ENCODE assay signal across 9 cellular contexts in genomic region chr10:97355571-97355975, GRCh38. TPM values are rescaled to one million over a fixed set of nuclear protein-coding genes. Genes with fewer than 3 reads are reported as not detected.
DNase-seq lines count a peak whose midpoint lies in the region; ATAC-seq and TF ChIP-seq lines count a peak whose summit lies in the region.
"Had no signal": no experiment of that assay in that cellular context is flagged by ENCODE, and none has a peak within 500 bp of the region (broad histone marks: within the 10 kb centered on the region; RNA-seq: fewer than 3 reads in every experiment).

No MANE protein-coding gene starts in this region.

- H4K20me1 ChIP-seq in neural cell (ENCODE audit: insufficient read depth): no peaks in the 10 kb centered on the region

- no peak overlapping the region for H3K4me3 Mint-ChIP-seq in CD4-positive, CD25-positive, alpha-beta regulatory T cell
- H3K4me3 Mint-ChIP-seq in activated T-cell treated with anti-CD3 and anti-CD28 coated beads, Interleukin-2, amount 50 U/mL, for 72 hours: no peak overlapping the region

- no peaks in the 10 kb centered on the region for H3K27me3 ChIP-seq in CD4-positive, CD25-positive, alpha-beta regulatory T cell (ENCODE audit: control insufficient read depth, insufficient read depth, low read length)
- no peaks in the 10 kb centered on the region for H3K27me3 ChIP-seq in neural cell (ENCODE audit: insufficient read depth, low read depth, low read length)

- H3K36me3 ChIP-seq in CD4-positive, CD25-positive, alpha-beta regulatory T cell (ENCODE audit: control insufficient read depth, insufficient read depth, low read length): no peaks in the 10 kb centered on the region
- no peaks in the 10 kb centered on the region for H3K36me3 ChIP-seq in neural cell (ENCODE audit: insufficient read depth, low read length)

- no peak for TF ChIP-seq EP300 in neural cell (conservative IDR thresholded peaks at IDR 0.05; ENCODE audit: poor library complexity, severe bottlenecking)

- peak; percentile 78 for TF ChIP-seq RAD21 in neural cell (conservative IDR thresholded peaks at IDR 0.05)

- no peak overlapping the region for H3K9ac ChIP-seq in neural cell (ENCODE audit: low read length)

- H2AFZ ChIP-seq in neural cell (ENCODE audit: low read depth, low read length): no peak overlapping the region

- DNase-seq in CD4-positive, CD25-positive, alpha-beta regulatory T cell: peak in 2 of 3 donors; percentile 24 to 37
- peak; percentile 12 for DNase-seq in NCI-H69 (lab: John Stamatoyannopoulos, UW)
- peak; percentile 29 for DNase-seq in epithelial cell of esophagus (ENCODE audit: low read depth)
- no peak for DNase-seq in ureter (ENCODE audit: low spot score)
- DNase-seq in activated T-cell treated with anti-CD3 and anti-CD28 coated beads, Interleukin-2, amount 50 U/mL, for 72 hours: no peak
- DNase-seq in NCI-H1105 treated with DMSO at 0.1 percent for 48 hours (lab: John Stamatoyannopoulos, UW): no peak

- H3K27ac ChIP-seq in CD4-positive, CD25-positive, alpha-beta regulatory T cell (ENCODE audit: insufficient read depth, low read length, poor library complexity, severe bottlenecking): no peak overlapping the region
- no peak overlapping the region for H3K27ac ChIP-seq in neural cell (ENCODE audit: low read length)

- no peaks in the 10 kb centered on the region for H3K27me3 Mint-ChIP-seq in CD4-positive, CD25-positive, alpha-beta regulatory T cell
- H3K27me3 Mint-ChIP-seq in activated T-cell treated with anti-CD3 and anti-CD28 coated beads, Interleukin-2, amount 50 U/mL, for 72 hours (ENCODE audit: low read depth): no peaks in the 10 kb centered on the region

- peak; percentile 63 for TF ChIP-seq CTCF in epithelial cell of esophagus (IDR thresholded peaks at IDR 0.05; ENCODE audit: insufficient read depth, low read depth, low read length, missing control alignments)
- TF ChIP-seq CTCF in neural cell (IDR thresholded peaks at IDR 0.05; ENCODE audit: poor library complexity, severe bottlenecking): peak; percentile 75

- H3K27ac Mint-ChIP-seq in CD4-positive, CD25-positive, alpha-beta regulatory T cell: peak overlapping the region; percentile 36 to 80 (median 79)
- no peak overlapping the region for H3K27ac Mint-ChIP-seq in activated T-cell treated with anti-CD3 and anti-CD28 coated beads, Interleukin-2, amount 50 U/mL, for 72 hours

- H3K9me3 Mint-ChIP-seq in CD4-positive, CD25-positive, alpha-beta regulatory T cell: no peaks in the 10 kb centered on the region
- H3K9me3 Mint-ChIP-seq in activated T-cell treated with anti-CD3 and anti-CD28 coated beads, Interleukin-2, amount 50 U/mL, for 72 hours: no peaks in the 10 kb centered on the region

- no peaks in the 10 kb centered on the region for H3K9me3 ChIP-seq in CD4-positive, CD25-positive, alpha-beta regulatory T cell (ENCODE audit: control insufficient read depth in 2 of 2, low read length in 2 of 2)
- no peaks in the 10 kb centered on the region for H3K9me3 ChIP-seq in neural cell (ENCODE audit: low read length)

- H3K4me2 ChIP-seq in neural cell (ENCODE audit: low read length): no peak overlapping the region

- H3K9me2 ChIP-seq in neural cell (ENCODE audit: insufficient read depth, low read length): no peaks in the 10 kb centered on the region

- H3F3A ChIP-seq in neural cell (ENCODE audit: insufficient read depth, low read length, poor library complexity, severe bottlenecking): no peaks in the 10 kb centered on the region

- peak in 1 of 2 donors; percentile 38 for ATAC-seq in CD4-positive, CD25-positive, alpha-beta regulatory T cell (ENCODE audit: low read depth in 2 of 2)
- no peak for ATAC-seq in activated T-cell treated with anti-CD3 and anti-CD28 coated beads, Interleukin-2, amount 50 U/mL, for 72 hours (replicated peaks in 1 of 2)
- ATAC-seq in GM21717 (IDR thresholded peaks at IDR 0.05; ENCODE audit: unreplicated experiment): no peak
- ATAC-seq: esophagus mucosa had no signal

- peaks cover 24% of the 10 kb centered on the region for H3K36me3 Mint-ChIP-seq in CD4-positive, CD25-positive, alpha-beta regulatory T cell
- H3K36me3 Mint-ChIP-seq in activated T-cell treated with anti-CD3 and anti-CD28 coated beads, Interleukin-2, amount 50 U/mL, for 72 hours (ENCODE audit: insufficient read depth in 2 of 2): peaks cover 2 to 9% of the 10 kb centered on the region in 2 donors

- no peak overlapping the region for H3K4me3 ChIP-seq in CD4-positive, CD25-positive, alpha-beta regulatory T cell (ENCODE audit: low read depth, low read length)
- H3K4me3 ChIP-seq in epithelial cell of esophagus (ENCODE audit: low read length): no peak overlapping the region
- no peak overlapping the region for H3K4me3 ChIP-seq in neural cell (ENCODE audit: low read length)

- H3K4me1 ChIP-seq in CD4-positive, CD25-positive, alpha-beta regulatory T cell (ENCODE audit: control insufficient read depth, insufficient read depth, low read length, poor library complexity, severe bottlenecking): no peaks in the 10 kb centered on the region

- peaks cover 0 to 4% (median 0%) of the 10 kb centered on the region in 4 donors for H3K4me1 Mint-ChIP-seq in CD4-positive, CD25-positive, alpha-beta regulatory T cell
- H3K4me1 Mint-ChIP-seq in activated T-cell treated with anti-CD3 and anti-CD28 coated beads, Interleukin-2, amount 50 U/mL, for 72 hours (ENCODE audit: low read depth): no peaks in the 10 kb centered on the region

- no peaks in the 10 kb centered on the region for H3K79me2 ChIP-seq in neural cell (replicated peaks; ENCODE audit: insufficient read depth, low read length)

TF ChIP-seq in neural cell, 6 proteins besides CTCF, POLR2A, EP300 and RAD21:
- no peak for TF ChIP-seq MXI1 (conservative IDR thresholded peaks at IDR 0.05; ENCODE audit: poor library complexity, severe bottlenecking)
- peak; percentile 80 for TF ChIP-seq SMC3 (conservative IDR thresholded peaks at IDR 0.05; ENCODE audit: poor library complexity)
- no peak for TF ChIP-seq EZH2 (IDR thresholded peaks at IDR 0.05; ENCODE audit: borderline replicate concordance, insufficient read depth, low read length, poor library complexity, severe bottlenecking)

RNA-seq across cellular contexts. Expression of gene FRAT2, which starts 21.0 kb away (rescaled TPM):
- 28.0 TPM for total RNA-seq in CD4-positive, CD25-positive, alpha-beta regulatory T cell
- polyA plus RNA-seq in CD4-positive, CD25-positive, alpha-beta regulatory T cell: 10 to 100 TPM in 3 of 4 donors, 1 to 10 TPM in 1; 8.8 to 17.2 (median 10.9) TPM
- 13.9 and 18.5 TPM in 2 replicates for polyA plus RNA-seq in neural cell
- polyA minus RNA-seq in neural cell: 22.9 and 26.1 TPM in 2 replicates
- total RNA-seq in ureter: 11.8 TPM
- total RNA-seq in activated T-cell treated with anti-CD3 and anti-CD28 coated beads, Interleukin-2, amount 50 U/mL, for 72 hours: 1 to 10 TPM; 7.2 to 7.8 TPM

RNA-seq across cellular contexts. Expression of gene FRAT1, which starts 36.5 kb away (rescaled TPM):
- 28.2 TPM for total RNA-seq in CD4-positive, CD25-positive, alpha-beta regulatory T cell
- 1 to 10 TPM; 5.6 to 8.9 (median 6.4) TPM for polyA plus RNA-seq in CD4-positive, CD25-positive, alpha-beta regulatory T cell
- polyA plus RNA-seq in neural cell: 10.8 and 12.1 TPM in 2 replicates
- 19.0 and 24.8 TPM in 2 replicates for polyA minus RNA-seq in neural cell
- 2.9 TPM for total RNA-seq in ureter
- 1 to 10 TPM; 3.2 to 4.5 TPM for total RNA-seq in activated T-cell treated with anti-CD3 and anti-CD28 coated beads, Interleukin-2, amount 50 U/mL, for 72 hours

RNA-seq across cellular contexts. Expression of gene RRP12, which starts 45.6 kb away (rescaled TPM):
- 82.0 TPM for total RNA-seq in CD4-positive, CD25-positive, alpha-beta regulatory T cell
- 1 to 10 TPM; 5.1 to 9.1 (median 7.3) TPM for polyA plus RNA-seq in CD4-positive, CD25-positive, alpha-beta regulatory T cell
- 9.7 and 12.1 TPM in 2 replicates for polyA plus RNA-seq in neural cell
- polyA minus RNA-seq in neural cell: 8.5 and 13.6 TPM in 2 replicates
- total RNA-seq in ureter: 51.9 TPM
- 10 to 100 TPM; 27.8 to 33.5 TPM for total RNA-seq in activated T-cell treated with anti-CD3 and anti-CD28 coated beads, Interleukin-2, amount 50 U/mL, for 72 hours

Comparison
In these comparisons a context has a peak if more than half of its experiments do, and no peak if none do; other contexts are left out.
1. DNase-seq: peak in CD4-positive, CD25-positive, alpha-beta regulatory T cell (2 of 3), NCI-H69 (single experiment) and epithelial cell of esophagus (single experiment); none in ureter (single experiment), activated T-cell treated with anti-CD3 and anti-CD28 coated beads, Interleukin-2, amount 50 U/mL, for 72 hours (0 of 2) and NCI-H1105 treated with DMSO at 0.1 percent for 48 hours (single experiment).